In genomic region chr9:135857371-135857786, GRCh38 we compare ENCODE assay signal across 19 cellular contexts. TPM values are rescaled to one million over a fixed set of nuclear protein-coding genes. Genes with fewer than 3 reads are reported as not detected.
DNase-seq lines count a peak whose midpoint lies in the region; ATAC-seq and TF ChIP-seq lines count a peak whose summit lies in the region.
"Had no signal": no experiment of that assay in that cellular context is flagged by ENCODE, and none has a peak within 500 bp of the region (broad histone marks: within the 10 kb centered on the region; RNA-seq: fewer than 3 reads in every experiment).

No MANE protein-coding gene starts in this region.

- 50% methylated on average over 1 of the region's 2 CpGs; no CpG with 5 or more reads in 1 of the 2 experiments for WGBS in IMR-90 (ENCODE audit: extremely low coverage in 2 of 2, insufficient read length in 1 of 2), 2 experiments
- WGBS in mammary epithelial cell (ENCODE audit: low coverage, missing lambda C conversion rate): 45% methylated on average over 2 of the region's 2 CpGs

- H3K4ac ChIP-seq in IMR-90 (ENCODE audit: low read depth, low read length): peak overlapping the region; percentile 6; the same call in 1 of the 2 replicates

- no peak overlapping the region for H4K5ac ChIP-seq in IMR-90 (ENCODE audit: low read depth, low read length)

- in situ Hi-C loops in IMR-90 (cut with MboI; ENCODE audit: low sequenced_read_pairs) (loop anchor here (5.0 kb wide), 1 partner anchor 45 kb away; no protein-coding TSS in a partner anchor), mammary epithelial cell (cut with MboI; ENCODE audit: low sequenced_read_pairs in 2 of 2) (no loop called here)

- no peak overlapping the region for H2AK9ac ChIP-seq in IMR-90 (replicated peaks; ENCODE audit: low read depth, low read length, poor library complexity)

- H3K27ac ChIP-seq in IMR-90 (ENCODE audit: insufficient read depth, low read length): no peak overlapping the region
- no peak overlapping the region for H3K27ac ChIP-seq in mammary epithelial cell (ENCODE audit: insufficient read depth, low read depth, low read length)
- H3K27ac ChIP-seq: body of pancreas, stomach, uterus had no signal

- H3K4me2 ChIP-seq in IMR-90 (ENCODE audit: low read depth, low read length) (peak overlapping the region; percentile 6; the same call in 1 of the 2 replicates), mammary epithelial cell (ENCODE audit: insufficient read depth, low read depth, low read length) (no peak overlapping the region)

- dilution Hi-C loops in IMR-90 (cut with HindIII; ENCODE audit: low sequenced_read_pairs, unreplicated experiment) (no loop called here), mammary epithelial cell (cut with HindIII; ENCODE audit: low sequenced_read_pairs) (loop anchor here (10.0 kb wide), 1 partner anchor 163 kb away; the partner anchor contains the start of gene SOHLH1)

- DNase-seq in AG20443 (ENCODE audit: low spot score) (peak; percentile 52), IMR-90 (peak; percentile 72), mammary epithelial cell (peak; percentile 76), glutamatergic neuron (no peak), NCI-H2081 treated with DMSO at 0.1 percent for 48 hours (lab: John Stamatoyannopoulos, UW) (no peak)
- no peak for DNase-seq in activated naive CD4-positive, alpha-beta T cell treated with anti-CD3 and anti-CD28 coated beads, Interleukin-2, amount 10 ng/mL, durations not matched to agents 7 days and 5 days
- no peak for DNase-seq in activated CD4-positive, alpha-beta memory T cell treated with anti-CD3 and anti-CD28 coated beads, Interleukin-2, amount 10 ng/mL, durations not matched to agents 7 days and 5 days
- DNase-seq: activated CD4-positive, CD25-positive, alpha-beta regulatory T cell; activated gamma-delta T cell; body of pancreas; Caco-2; NCI-H2081; NCI-H82; stimulated activated CD4-positive, alpha-beta T cell treated with anti-CD3 and anti-CD28 coated beads, Interleukin-15, amount 100 ng/mL, for 24 hours; stomach; uterus had no signal

- H3K9ac ChIP-seq in IMR-90 (ENCODE audit: low read depth, low read length) (no peak overlapping the region), mammary epithelial cell (ENCODE audit: insufficient read depth, low read length) (no peak overlapping the region)

- no peak overlapping the region for H3K14ac ChIP-seq in IMR-90 (replicated peaks; ENCODE audit: low read depth, low read length)

- no peak overlapping the region for H2BK5ac ChIP-seq in IMR-90 (ENCODE audit: low read depth, low read length, poor library complexity, severe bottlenecking)

- H3K27me3 ChIP-seq in IMR-90 (ENCODE audit: control insufficient read depth, insufficient read depth, low read length) (no peaks in the 10 kb centered on the region), mammary epithelial cell (ENCODE audit: insufficient read depth, low read length) (no peaks in the 10 kb centered on the region)
- H3K27me3 ChIP-seq: body of pancreas, stomach, uterus had no signal

- peak; percentile 75 for ATAC-seq in IMR-90 (ENCODE audit: low read depth)
- no peak for ATAC-seq in HG03520 (IDR thresholded peaks at IDR 0.05; ENCODE audit: unreplicated experiment)
- ATAC-seq: body of pancreas had no signal

- H3K36me3 ChIP-seq in IMR-90 (ENCODE audit: control insufficient read depth, insufficient read depth, low read length) (peaks cover 8% of the 10 kb centered on the region; the same call in 1 of the 2 replicates), mammary epithelial cell (ENCODE audit: insufficient read depth, low read length) (no peaks in the 10 kb centered on the region)
- H3K36me3 ChIP-seq: uterus had no signal

- H3K27ac Mint-ChIP-seq in glutamatergic neuron (ENCODE audit: unreplicated experiment): peak overlapping the region; percentile 3
- no peak overlapping the region for H3K27ac Mint-ChIP-seq in activated naive CD4-positive, alpha-beta T cell treated with anti-CD3 and anti-CD28 coated beads, Interleukin-2, amount 10 ng/mL, durations not matched to agents 7 days and 5 days
- H3K27ac Mint-ChIP-seq in activated CD4-positive, alpha-beta memory T cell treated with anti-CD3 and anti-CD28 coated beads, Interleukin-2, amount 10 ng/mL, durations not matched to agents 7 days and 5 days: no peak overlapping the region
- H3K27ac Mint-ChIP-seq: nephron had no signal

- no peak overlapping the region for H2AFZ ChIP-seq in IMR-90 (replicated peaks; ENCODE audit: low read length, poor library complexity)
- H2AFZ ChIP-seq in mammary epithelial cell (ENCODE audit: low read depth, low read length): no peak overlapping the region

- H4K20me1 ChIP-seq in IMR-90 (ENCODE audit: insufficient read depth, low read length) (peaks cover 20% of the 10 kb centered on the region), mammary epithelial cell (ENCODE audit: insufficient read depth, low read length) (no peaks in the 10 kb centered on the region)

- H3K79me2 ChIP-seq in mammary epithelial cell (ENCODE audit: insufficient read depth, low read length): peaks cover 13% of the 10 kb centered on the region

- TF ChIP-seq CTCF in IMR-90 (conservative IDR thresholded peaks at IDR 0.05; ENCODE audit: low read depth, low read length): no peak
- TF ChIP-seq CTCF in mammary epithelial cell (conservative IDR thresholded peaks at IDR 0.05 in 1 of 2, IDR thresholded peaks at IDR 0.05 in 1 of 2; ENCODE audit: extremely low read depth in 1 of 2, insufficient read depth in 1 of 2, low read depth in 1 of 2, low read length in 2 of 2): no peak
- TF ChIP-seq CTCF in glutamatergic neuron (IDR thresholded peaks at IDR 0.05; ENCODE audit: partially characterized antibody, unreplicated experiment): no peak

- peaks cover 12% of the 10 kb centered on the region for H3K27me3 Mint-ChIP-seq in glutamatergic neuron (ENCODE audit: unreplicated experiment)
- H3K27me3 Mint-ChIP-seq in activated naive CD4-positive, alpha-beta T cell treated with anti-CD3 and anti-CD28 coated beads, Interleukin-2, amount 10 ng/mL, durations not matched to agents 7 days and 5 days: no peaks in the 10 kb centered on the region
- no peaks in the 10 kb centered on the region for H3K27me3 Mint-ChIP-seq in activated CD4-positive, alpha-beta memory T cell treated with anti-CD3 and anti-CD28 coated beads, Interleukin-2, amount 10 ng/mL, durations not matched to agents 7 days and 5 days

- no peak overlapping the region for H4K91ac ChIP-seq in IMR-90 (ENCODE audit: insufficient read depth, low read depth, low read length)

- CTCF ChIA-PET in IMR-90 (lab: Yijun Ruan, JAX): no interaction called here
- CTCF ChIA-PET in mammary epithelial cell (lab: Charles Lee; ENCODE audit: low non-redundant PET): no interaction called here
- CTCF ChIA-PET in activated naive CD4-positive, alpha-beta T cell treated with anti-CD3 and anti-CD28 coated beads, Interleukin-2, amount 10 ng/mL, durations not matched to agents 7 days and 5 days (lab: Charles Lee): no interaction called here
- CTCF ChIA-PET in activated CD4-positive, alpha-beta memory T cell treated with anti-CD3 and anti-CD28 coated beads, Interleukin-2, amount 10 ng/mL, durations not matched to agents 7 days and 5 days (lab: Charles Lee): interaction anchor here (1.7 kb wide), 1 partner anchor 9 kb away, joined by 4 read pairs; no protein-coding TSS in a partner anchor

- H2BK15ac ChIP-seq in IMR-90 (ENCODE audit: low read depth, low read length): no peak overlapping the region

- no peak overlapping the region for H3K4me3 Mint-ChIP-seq in glutamatergic neuron (ENCODE audit: unreplicated experiment)
- no peak overlapping the region for H3K4me3 Mint-ChIP-seq in activated naive CD4-positive, alpha-beta T cell treated with anti-CD3 and anti-CD28 coated beads, Interleukin-2, amount 10 ng/mL, durations not matched to agents 7 days and 5 days
- no peak overlapping the region for H3K4me3 Mint-ChIP-seq in activated CD4-positive, alpha-beta memory T cell treated with anti-CD3 and anti-CD28 coated beads, Interleukin-2, amount 10 ng/mL, durations not matched to agents 7 days and 5 days
- H3K4me3 Mint-ChIP-seq: nephron had no signal

- no peak overlapping the region for H4K8ac ChIP-seq in IMR-90 (ENCODE audit: low read depth in 2 of 2, low read length in 2 of 2)

- BruUV-seq in IMR-90 (replicated peaks; lab: Mats Ljungman, UMichigan) (no TSS peak), mammary epithelial cell (replicated peaks; lab: Mats Ljungman, UMichigan) (no TSS peak)

- no peak for TF ChIP-seq POLR2A in IMR-90 (IDR thresholded peaks at IDR 0.05; ENCODE audit: low read depth, low read length)

- H3K9me3 ChIP-seq in IMR-90 (ENCODE audit: control insufficient read depth, insufficient read depth, low read length) (no peaks in the 10 kb centered on the region), mammary epithelial cell (replicated peaks; ENCODE audit: insufficient read depth, low read length) (no peaks in the 10 kb centered on the region)
- H3K9me3 ChIP-seq: body of pancreas, Caco-2, stomach, uterus had no signal

- peaks cover 15 to 55% of the 10 kb centered on the region in 2 experiments for H3K79me1 ChIP-seq in IMR-90 (ENCODE audit: low read depth in 1 of 2, low read length in 2 of 2)

- H3K9me3 Mint-ChIP-seq in glutamatergic neuron (ENCODE audit: unreplicated experiment): peaks cover 6% of the 10 kb centered on the region
- no peaks in the 10 kb centered on the region for H3K9me3 Mint-ChIP-seq in activated naive CD4-positive, alpha-beta T cell treated with anti-CD3 and anti-CD28 coated beads, Interleukin-2, amount 10 ng/mL, durations not matched to agents 7 days and 5 days
- H3K9me3 Mint-ChIP-seq in activated CD4-positive, alpha-beta memory T cell treated with anti-CD3 and anti-CD28 coated beads, Interleukin-2, amount 10 ng/mL, durations not matched to agents 7 days and 5 days: no peaks in the 10 kb centered on the region
- H3K9me3 Mint-ChIP-seq: nephron had no signal

- POLR2A ChIA-PET in IMR-90 (lab: Charles Lee; ENCODE audit: unreplicated experiment): no interaction called here
- POLR2A ChIA-PET in activated CD4-positive, alpha-beta memory T cell treated with anti-CD3 and anti-CD28 coated beads, Interleukin-2, amount 10 ng/mL, durations not matched to agents 7 days and 5 days (lab: Charles Lee): no interaction called here

- no peak overlapping the region for H3K4me3 ChIP-seq in IMR-90 (ENCODE audit: insufficient read depth, low read depth, low read length)
- no peak overlapping the region for H3K4me3 ChIP-seq in mammary epithelial cell (replicated peaks in 1 of 3; ENCODE audit: insufficient read depth in 1 of 3, low read depth in 2 of 3, low read length in 3 of 3)
- H3K4me3 ChIP-seq: body of pancreas, lung, stomach, uterus had no signal

- peaks cover 10% of the 10 kb centered on the region for H3K36me3 Mint-ChIP-seq in glutamatergic neuron (ENCODE audit: unreplicated experiment)
- peaks cover 12% of the 10 kb centered on the region for H3K36me3 Mint-ChIP-seq in activated naive CD4-positive, alpha-beta T cell treated with anti-CD3 and anti-CD28 coated beads, Interleukin-2, amount 10 ng/mL, durations not matched to agents 7 days and 5 days
- peaks cover 10% of the 10 kb centered on the region for H3K36me3 Mint-ChIP-seq in activated CD4-positive, alpha-beta memory T cell treated with anti-CD3 and anti-CD28 coated beads, Interleukin-2, amount 10 ng/mL, durations not matched to agents 7 days and 5 days (ENCODE audit: low read depth)

- H3K56ac ChIP-seq in IMR-90 (ENCODE audit: extremely low read depth, insufficient read depth, low read length): no peak overlapping the region

- H3K18ac ChIP-seq in IMR-90 (ENCODE audit: low read depth, low read length): no peak overlapping the region

- H2AK5ac ChIP-seq in IMR-90 (ENCODE audit: low read depth, low read length): no peak overlapping the region

- H2BK20ac ChIP-seq in IMR-90 (ENCODE audit: low read depth, low read length): no peak overlapping the region

- H3K4me1 ChIP-seq in IMR-90 (ENCODE audit: control insufficient read depth, insufficient read depth, low read length) (peaks cover 13% of the 10 kb centered on the region; the same call in 1 of the 2 replicates), mammary epithelial cell (ENCODE audit: insufficient read depth, low read length) (peaks cover 20% of the 10 kb centered on the region)
- H3K4me1 ChIP-seq: body of pancreas, Caco-2, uterus had no signal

- no peak overlapping the region for H2BK120ac ChIP-seq in IMR-90 (ENCODE audit: low read depth, low read length)

- no peak for TF ChIP-seq RAD21 in IMR-90 (IDR thresholded peaks at IDR 0.05; ENCODE audit: low read length)

- H3K9me1 ChIP-seq in IMR-90 (ENCODE audit: insufficient read depth, low read length): peaks cover 26% of the 10 kb centered on the region

- H3K4me1 Mint-ChIP-seq in glutamatergic neuron (ENCODE audit: low read depth, unreplicated experiment): peaks cover 3% of the 10 kb centered on the region
- H3K4me1 Mint-ChIP-seq in activated naive CD4-positive, alpha-beta T cell treated with anti-CD3 and anti-CD28 coated beads, Interleukin-2, amount 10 ng/mL, durations not matched to agents 7 days and 5 days: peaks cover 5% of the 10 kb centered on the region
- H3K4me1 Mint-ChIP-seq in activated CD4-positive, alpha-beta memory T cell treated with anti-CD3 and anti-CD28 coated beads, Interleukin-2, amount 10 ng/mL, durations not matched to agents 7 days and 5 days: peaks cover 10% of the 10 kb centered on the region
- H3K4me1 Mint-ChIP-seq: nephron had no signal

- H3K23ac ChIP-seq in IMR-90 (ENCODE audit: low read depth, low read length): no peak overlapping the region

- intact Hi-C loops in IMR-90 (cut with micrococcal nuclease): no loop called here
- intact Hi-C loops in mammary epithelial cell (cut with micrococcal nuclease): no loop called here

RNA-seq across cellular contexts. Expression of gene CAMSAP1, which starts 50.0 kb away (rescaled TPM):
- 19.5 and 21.1 TPM in 2 replicates for total RNA-seq in IMR-90 (2012; rRNA removed)
- polyA plus RNA-seq in IMR-90 (2012; rRNA removed): 8.2 and 8.6 TPM in 2 replicates
- polyA plus RNA-seq in IMR-90 (2012; cell fraction: cytosol; rRNA removed): 5.5 and 9.6 TPM in 2 replicates
- 8.9 and 9.8 TPM in 2 replicates for polyA plus RNA-seq in IMR-90 (2012; cell fraction: nucleus; rRNA removed; ENCODE audit: low replicate concordance)
- 10 to 100 TPM; 23.5 to 25.5 TPM for total RNA-seq in mammary epithelial cell
- polyA plus RNA-seq in mammary epithelial cell: 6.0 TPM
- polyA minus RNA-seq in mammary epithelial cell: 25.7 TPM
- total RNA-seq in glutamatergic neuron (ENCODE audit: unreplicated experiment): 150 TPM
- 10 to 100 TPM; 20.9 to 22.0 TPM for total RNA-seq in activated CD4-positive, alpha-beta memory T cell treated with anti-CD3 and anti-CD28 coated beads, Interleukin-2, amount 10 ng/mL, durations not matched to agents 7 days and 5 days

Comparison
In these comparisons a context has a peak if more than half of its experiments do, and no peak if none do; other contexts are left out.
1. DNase-seq: peak in AG20443 (single experiment), IMR-90 (single experiment) and mammary epithelial cell (single experiment); none in glutamatergic neuron (single experiment), activated naive CD4-positive, alpha-beta T cell treated with anti-CD3 and anti-CD28 coated beads, Interleukin-2, amount 10 ng/mL, durations not matched to agents 7 days and 5 days (single experiment), NCI-H2081 treated with DMSO at 0.1 percent for 48 hours (single experiment) and activated CD4-positive, alpha-beta memory T cell treated with anti-CD3 and anti-CD28 coated beads, Interleukin-2, amount 10 ng/mL, durations not matched to agents 7 days and 5 days (single experiment).